In genomic region chr7:47967123-47967522, GRCh38 we compare ENCODE assay signal across 19 cellular contexts. TPM values are rescaled to one million over a fixed set of nuclear protein-coding genes. Genes with fewer than 3 reads are reported as not detected.
DNase-seq lines count a peak whose midpoint lies in the region; ATAC-seq and TF ChIP-seq lines count a peak whose summit lies in the region.
"Had no signal": no experiment of that assay in that cellular context is flagged by ENCODE, and none has a peak within 500 bp of the region (broad histone marks: within the 10 kb centered on the region; RNA-seq: fewer than 3 reads in every experiment).

No MANE protein-coding gene starts in this region.

- H3K9me3 Mint-ChIP-seq in activated CD8-positive, alpha-beta memory T cell treated with anti-CD3 and anti-CD28 coated beads, Interleukin-2, amount 10 ng/mL, durations not matched to agents 7 days and 5 days (ENCODE audit: low read depth), result no peaks in the 10 kb centered on the region
- no peaks in the 10 kb centered on the region for H3K9me3 Mint-ChIP-seq in CD4-positive, CD25-positive, alpha-beta regulatory T cell
- H3K9me3 Mint-ChIP-seq in HFFc6, result no peaks in the 10 kb centered on the region

- H3K27ac ChIP-seq in CD4-positive, CD25-positive, alpha-beta regulatory T cell (ENCODE audit: insufficient read depth, low read length, poor library complexity, severe bottlenecking), result no peak overlapping the region
- peak overlapping the region; percentile 34 for H3K27ac ChIP-seq in left ventricle myocardium inferior (replicated peaks)

- TF ChIP-seq CTCF in left ventricle myocardium inferior (IDR thresholded peaks at IDR 0.05; ENCODE audit: borderline replicate concordance) (no peak), HFFc6 (IDR thresholded peaks at IDR 0.05) (no peak)

- H3K36me3 ChIP-seq in CD4-positive, CD25-positive, alpha-beta regulatory T cell (ENCODE audit: control insufficient read depth, insufficient read depth, low read length), result peaks cover 81% of the 10 kb centered on the region
- H3K36me3 ChIP-seq in left ventricle myocardium inferior, result peaks cover 76% of the 10 kb centered on the region

- H3K4me3 Mint-ChIP-seq in activated CD8-positive, alpha-beta memory T cell treated with anti-CD3 and anti-CD28 coated beads, Interleukin-2, amount 10 ng/mL, durations not matched to agents 7 days and 5 days, result no peak overlapping the region
- H3K4me3 Mint-ChIP-seq in CD4-positive, CD25-positive, alpha-beta regulatory T cell, result no peak overlapping the region
- no peak overlapping the region for H3K4me3 Mint-ChIP-seq in T-helper 17 cell
- H3K4me3 Mint-ChIP-seq in HFFc6, result no peak overlapping the region

- no peak for DNase-seq in activated CD8-positive, alpha-beta memory T cell treated with anti-CD3 and anti-CD28 coated beads, Interleukin-2, amount 10 ng/mL, durations not matched to agents 7 days and 5 days
- no peak for DNase-seq in activated CD8-positive, alpha-beta memory T cell treated with anti-CD3 and anti-CD28 coated beads for 24 hours
- DNase-seq in CD4-positive, CD25-positive, alpha-beta regulatory T cell, result no peak
- DNase-seq in T-helper 17 cell (no peak), left ventricle myocardium inferior (peak; percentile 34), HFFc6 (no peak)
- DNase-seq in stimulated activated CD4-positive, alpha-beta T cell treated with anti-CD3 and anti-CD28 coated beads, Interleukin-4, amount 100 ng/mL, for 4 hours, result no peak
- DNase-seq: AML-193, EL, Karpas-422, MV-4-11, NCI-H1694, NCI-H2081, NCI-H2171 treated with DMSO at 0.1 percent for 48 hours, NCI-H524 treated with DMSO at 0.1 percent for 48 hours, NCI-H82 had no signal

- peaks cover 7% of the 10 kb centered on the region for H3K4me1 Mint-ChIP-seq in activated CD8-positive, alpha-beta memory T cell treated with anti-CD3 and anti-CD28 coated beads, Interleukin-2, amount 10 ng/mL, durations not matched to agents 7 days and 5 days
- H3K4me1 Mint-ChIP-seq in CD4-positive, CD25-positive, alpha-beta regulatory T cell, result peaks cover 9 to 27% (median 23%) of the 10 kb centered on the region in 4 donors
- H3K4me1 Mint-ChIP-seq in T-helper 17 cell, result peaks cover 32% of the 10 kb centered on the region
- peaks cover 31% of the 10 kb centered on the region for H3K4me1 Mint-ChIP-seq in HFFc6 (ENCODE audit: low read depth)

- CTCF ChIA-PET in activated CD8-positive, alpha-beta memory T cell treated with anti-CD3 and anti-CD28 coated beads, Interleukin-2, amount 10 ng/mL, durations not matched to agents 7 days and 5 days (lab: Charles Lee), result interaction anchor here (0.6 to 2.5 kb wide), 4 partner anchors 22 to 143 kb away, joined by 3 to 8 read pairs (median 4); no protein-coding TSS in a partner anchor

- peak overlapping the region; percentile 30 for H3K27ac Mint-ChIP-seq in activated CD8-positive, alpha-beta memory T cell treated with anti-CD3 and anti-CD28 coated beads, Interleukin-2, amount 10 ng/mL, durations not matched to agents 7 days and 5 days
- H3K27ac Mint-ChIP-seq in CD4-positive, CD25-positive, alpha-beta regulatory T cell, result peak overlapping the region in 2 of 3 donors; percentile 42 to 72
- H3K27ac Mint-ChIP-seq in T-helper 17 cell (peak overlapping the region; percentile 80), HFFc6 (no peak overlapping the region)

- H3K4me3 ChIP-seq in CD4-positive, CD25-positive, alpha-beta regulatory T cell (ENCODE audit: low read depth, low read length), result no peak overlapping the region
- H3K4me3 ChIP-seq in left ventricle myocardium inferior, result no peak overlapping the region

- peaks cover 48% of the 10 kb centered on the region for H3K36me3 Mint-ChIP-seq in activated CD8-positive, alpha-beta memory T cell treated with anti-CD3 and anti-CD28 coated beads, Interleukin-2, amount 10 ng/mL, durations not matched to agents 7 days and 5 days
- peaks cover 64% of the 10 kb centered on the region for H3K36me3 Mint-ChIP-seq in CD4-positive, CD25-positive, alpha-beta regulatory T cell
- peaks cover 23% of the 10 kb centered on the region for H3K36me3 Mint-ChIP-seq in T-helper 17 cell (ENCODE audit: low read depth)
- peaks cover 53% of the 10 kb centered on the region for H3K36me3 Mint-ChIP-seq in HFFc6 (ENCODE audit: low read depth)

- no peak for ATAC-seq in activated CD8-positive, alpha-beta memory T cell treated with anti-CD3 and anti-CD28 coated beads, Interleukin-2, amount 10 ng/mL, durations not matched to agents 7 days and 5 days
- no peak for ATAC-seq in CD4-positive, CD25-positive, alpha-beta regulatory T cell (ENCODE audit: low read depth in 2 of 2)
- ATAC-seq in T-helper 17 cell (no peak), GM19463 (IDR thresholded peaks at IDR 0.05; ENCODE audit: unreplicated experiment) (no peak)
- ATAC-seq: Panc1 had no signal

- no peaks in the 10 kb centered on the region for H3K9me3 ChIP-seq in CD4-positive, CD25-positive, alpha-beta regulatory T cell (ENCODE audit: control insufficient read depth in 2 of 2, low read length in 2 of 2)
- H3K9me3 ChIP-seq in T-helper 17 cell (ENCODE audit: control insufficient read depth, low read length, poor library complexity, severe bottlenecking) (no peaks in the 10 kb centered on the region), left ventricle myocardium inferior (replicated peaks) (no peaks in the 10 kb centered on the region)

- intact Hi-C loops in left ventricle myocardium inferior (cut with micrococcal nuclease), result no loop called here

- no peaks in the 10 kb centered on the region for H3K4me1 ChIP-seq in CD4-positive, CD25-positive, alpha-beta regulatory T cell (ENCODE audit: control insufficient read depth, insufficient read depth, low read length, poor library complexity, severe bottlenecking)
- H3K4me1 ChIP-seq in left ventricle myocardium inferior, result peaks cover 42% of the 10 kb centered on the region

- no peaks in the 10 kb centered on the region for H3K27me3 ChIP-seq in CD4-positive, CD25-positive, alpha-beta regulatory T cell (ENCODE audit: control insufficient read depth, insufficient read depth, low read length)
- H3K27me3 ChIP-seq in left ventricle myocardium inferior (ENCODE audit: low read depth), result no peaks in the 10 kb centered on the region

- no peaks in the 10 kb centered on the region for H3K27me3 Mint-ChIP-seq in activated CD8-positive, alpha-beta memory T cell treated with anti-CD3 and anti-CD28 coated beads, Interleukin-2, amount 10 ng/mL, durations not matched to agents 7 days and 5 days
- no peaks in the 10 kb centered on the region for H3K27me3 Mint-ChIP-seq in CD4-positive, CD25-positive, alpha-beta regulatory T cell
- H3K27me3 Mint-ChIP-seq in T-helper 17 cell (no peaks in the 10 kb centered on the region), HFFc6 (ENCODE audit: insufficient read depth) (peaks cover 3% of the 10 kb centered on the region; the same call in 1 of the 2 replicates)

RNA-seq across cellular contexts. Expression of gene HUS1, which starts 12.3 kb away (rescaled TPM):
- 10 to 100 TPM; 27.0 to 30.8 TPM for total RNA-seq in activated CD8-positive, alpha-beta memory T cell treated with anti-CD3 and anti-CD28 coated beads, Interleukin-2, amount 10 ng/mL, durations not matched to agents 7 days and 5 days
- total RNA-seq in CD4-positive, CD25-positive, alpha-beta regulatory T cell, result 68.1 TPM
- polyA plus RNA-seq in CD4-positive, CD25-positive, alpha-beta regulatory T cell, result 10 to 100 TPM; 30.2 to 39.5 (median 32.8) TPM
- 10 to 100 TPM; 57.7 to 65.1 TPM for total RNA-seq in T-helper 17 cell
- 26.4 TPM for total RNA-seq in left ventricle myocardium inferior
- 10 to 100 TPM; 27.8 to 39.2 (median 34.6) TPM for total RNA-seq in HFFc6 (2021; fragmentation: NEBNext Ultra II Directional; extraction: Animal tissue kit (Norgen Biotek cat#: 25700))

RNA-seq across cellular contexts. Expression of gene PKD1L1, which starts 18.9 kb away (rescaled TPM):
- under 1 TPM; 0.06 to 0.19 TPM for total RNA-seq in activated CD8-positive, alpha-beta memory T cell treated with anti-CD3 and anti-CD28 coated beads, Interleukin-2, amount 10 ng/mL, durations not matched to agents 7 days and 5 days
- total RNA-seq in CD4-positive, CD25-positive, alpha-beta regulatory T cell, result 0.17 TPM
- under 1 TPM in 2 of 4 donors, not detected in 2; 0.02 to 0.06 TPM for polyA plus RNA-seq in CD4-positive, CD25-positive, alpha-beta regulatory T cell
- total RNA-seq in T-helper 17 cell, result under 1 TPM; 0.77 to 0.83 TPM
- 1.5 TPM for total RNA-seq in left ventricle myocardium inferior
- under 1 TPM in 2 of 6 experiments, not detected in 4; 0.03 to 0.14 TPM for total RNA-seq in HFFc6 (2021; fragmentation: NEBNext Ultra II Directional; extraction: Animal tissue kit (Norgen Biotek cat#: 25700))
- total RNA-seq: A172 had no signal
